ENCODE assay signal across 20 cellular contexts in genomic region chr1:39528082-39528481, GRCh38. TPM values are rescaled to one million over a fixed set of nuclear protein-coding genes. Genes with fewer than 3 reads are reported as not detected.
"Had no signal": no experiment of that assay in that cellular context is flagged by ENCODE, and none has a peak within 500 bp of the region (broad histone marks: within the 10 kb centered on the region; RNA-seq: fewer than 3 reads in every experiment).

No MANE protein-coding gene starts in this region.

- ATAC-seq: heart left ventricle; naive thymus-derived CD4-positive, alpha-beta T cell; sciatic nerve; stimulated activated naive B cell treated with anti-CD40 and anti-IgM and Interleukin-4, amounts not matched to agents 10 μg/mL and 1 μg/mL and 100 μg/mL, for 72 hours; stimulated activated naive CD8-positive, alpha-beta T cell treated with anti-CD3 and anti-CD28 coated beads, Interleukin-15, amount 100 ng/mL, for 72 hours had no signal

- H3K4me3 Mint-ChIP-seq: naive thymus-derived CD4-positive, alpha-beta T cell; nephron progenitor cell; stimulated activated naive B cell treated with anti-CD40 and anti-IgM and Interleukin-4, amounts not matched to agents 10 μg/mL and 1 μg/mL and 100 μg/mL, for 72 hours; stimulated activated naive CD8-positive, alpha-beta T cell treated with anti-CD3 and anti-CD28 coated beads, Interleukin-15, amount 100 ng/mL, for 72 hours had no signal

- DNase-seq: effector CD4-positive, alpha-beta T cell; foreskin melanocyte; heart left ventricle; hippocampal formation; kidney glomerular epithelial cell; mesendoderm; naive thymus-derived CD4-positive, alpha-beta T cell; nephron progenitor cell; stimulated activated CD4-positive, alpha-beta T cell treated with anti-CD3 and anti-CD28 coated beads, Interleukin-2, amount 100 ng/mL, for 24 hours; stimulated activated CD4-positive, alpha-beta T cell treated with anti-CD3 and anti-CD28 coated beads, Interleukin-4, amount 100 ng/mL, for 4 hours; stimulated activated naive B cell treated with anti-CD40 and anti-IgM and Interleukin-4, amounts not matched to agents 10 μg/mL and 1 μg/mL and 100 μg/mL, for 72 hours; stimulated activated naive CD8-positive, alpha-beta T cell treated with anti-CD3 and anti-CD28 coated beads, Interleukin-15, amount 100 ng/mL, for 72 hours; testis had no signal

- H3K9me3 ChIP-seq: heart left ventricle, neutrophil, testis, tibial nerve had no signal

- H3K4me3 ChIP-seq: coronary artery, heart left ventricle, testis, tibial nerve had no signal

- H3K27ac ChIP-seq: coronary artery, heart left ventricle, neutrophil, testis, tibial nerve had no signal

- H3K4me1 ChIP-seq: testis, tibial nerve had no signal

- H3K27ac Mint-ChIP-seq: stimulated activated naive B cell treated with anti-CD40 and anti-IgM and Interleukin-4, amounts not matched to agents 10 μg/mL and 1 μg/mL and 100 μg/mL, for 72 hours; stimulated activated naive CD8-positive, alpha-beta T cell treated with anti-CD3 and anti-CD28 coated beads, Interleukin-15, amount 100 ng/mL, for 72 hours had no signal

- H3K9me3 Mint-ChIP-seq: naive thymus-derived CD4-positive, alpha-beta T cell; nephron progenitor cell; stimulated activated naive B cell treated with anti-CD40 and anti-IgM and Interleukin-4, amounts not matched to agents 10 μg/mL and 1 μg/mL and 100 μg/mL, for 72 hours; stimulated activated naive CD8-positive, alpha-beta T cell treated with anti-CD3 and anti-CD28 coated beads, Interleukin-15, amount 100 ng/mL, for 72 hours had no signal

- H3K27me3 Mint-ChIP-seq: naive thymus-derived CD4-positive, alpha-beta T cell; stimulated activated naive B cell treated with anti-CD40 and anti-IgM and Interleukin-4, amounts not matched to agents 10 μg/mL and 1 μg/mL and 100 μg/mL, for 72 hours; stimulated activated naive CD8-positive, alpha-beta T cell treated with anti-CD3 and anti-CD28 coated beads, Interleukin-15, amount 100 ng/mL, for 72 hours had no signal

- H3K27me3 ChIP-seq: heart left ventricle, neutrophil, testis, tibial nerve had no signal

RNA-seq across cellular contexts. Expression of gene BMP8A, which starts 36.6 kb away (rescaled TPM):
- total RNA-seq: liver, osteocyte, subcutaneous adipose tissue had no signal
